ENCODE assay signal across 18 cellular contexts in genomic region chr6:123997223-123997622, GRCh38.
DNase-seq lines count a peak whose midpoint lies in the region; ATAC-seq lines count a peak whose summit lies in the region.
"Had no signal": no experiment of that assay in that cellular context is flagged by ENCODE, and none has a peak within 500 bp of the region (broad histone marks: within the 10 kb centered on the region; RNA-seq: fewer than 3 reads in every experiment).

No MANE protein-coding gene starts in this region.

- no peaks in the 10 kb centered on the region for H3K36me3 Mint-ChIP-seq in activated CD4-positive, alpha-beta T cell treated with anti-CD3 and anti-CD28 coated beads, Interleukin-2, amount 10 ng/mL, durations not matched to agents 24 days and 14 days (ENCODE audit: low read depth)
- no peaks in the 10 kb centered on the region for H3K36me3 Mint-ChIP-seq in T-helper 2 cell treated with Interferon-gamma antibody and Interleukin-4, amounts not matched to agents 5 μg/mL and 100 μg/mL, for 36 hours (ENCODE audit: low read depth)
- H3K36me3 Mint-ChIP-seq: activated naive CD4-positive, alpha-beta T cell treated with anti-CD3 and anti-CD28 coated beads, Interleukin-2, amount 50 U/mL, for 24 hours; brain had no signal

- H3K9me3 Mint-ChIP-seq in activated CD4-positive, alpha-beta T cell treated with anti-CD3 and anti-CD28 coated beads, Interleukin-2, amount 10 ng/mL, durations not matched to agents 24 days and 14 days, result no peaks in the 10 kb centered on the region
- no peaks in the 10 kb centered on the region for H3K9me3 Mint-ChIP-seq in T-helper 2 cell treated with Interferon-gamma antibody and Interleukin-4, amounts not matched to agents 5 μg/mL and 100 μg/mL, for 36 hours
- H3K9me3 Mint-ChIP-seq: activated CD4-positive, alpha-beta T cell treated with anti-CD3 and anti-CD28 coated beads, Interleukin-2, amount 10 ng/mL, durations not matched to agents 7 days and 5 days; activated naive CD4-positive, alpha-beta T cell treated with anti-CD3 and anti-CD28 coated beads, Interleukin-2, amount 50 U/mL, for 24 hours; brain; nephron progenitor cell had no signal

- H3K27me3 Mint-ChIP-seq in activated CD4-positive, alpha-beta T cell treated with anti-CD3 and anti-CD28 coated beads, Interleukin-2, amount 10 ng/mL, durations not matched to agents 24 days and 14 days, result no peaks in the 10 kb centered on the region
- H3K27me3 Mint-ChIP-seq in T-helper 2 cell treated with Interferon-gamma antibody and Interleukin-4, amounts not matched to agents 5 μg/mL and 100 μg/mL, for 36 hours (ENCODE audit: low read depth), result no peaks in the 10 kb centered on the region
- H3K27me3 Mint-ChIP-seq: activated CD4-positive, alpha-beta T cell treated with anti-CD3 and anti-CD28 coated beads, Interleukin-2, amount 10 ng/mL, durations not matched to agents 7 days and 5 days; activated naive CD4-positive, alpha-beta T cell treated with anti-CD3 and anti-CD28 coated beads, Interleukin-2, amount 50 U/mL, for 24 hours; brain had no signal

- H3K4me1 Mint-ChIP-seq in activated CD4-positive, alpha-beta T cell treated with anti-CD3 and anti-CD28 coated beads, Interleukin-2, amount 10 ng/mL, durations not matched to agents 24 days and 14 days, result no peaks in the 10 kb centered on the region
- no peaks in the 10 kb centered on the region for H3K4me1 Mint-ChIP-seq in T-helper 2 cell treated with Interferon-gamma antibody and Interleukin-4, amounts not matched to agents 5 μg/mL and 100 μg/mL, for 36 hours (ENCODE audit: low read depth)
- H3K4me1 Mint-ChIP-seq: activated CD4-positive, alpha-beta T cell treated with anti-CD3 and anti-CD28 coated beads, Interleukin-2, amount 10 ng/mL, durations not matched to agents 7 days and 5 days; activated naive CD4-positive, alpha-beta T cell treated with anti-CD3 and anti-CD28 coated beads, Interleukin-2, amount 50 U/mL, for 24 hours; nephron progenitor cell had no signal

- H3K4me3 Mint-ChIP-seq in activated CD4-positive, alpha-beta T cell treated with anti-CD3 and anti-CD28 coated beads, Interleukin-2, amount 10 ng/mL, durations not matched to agents 24 days and 14 days, result no peak overlapping the region
- H3K4me3 Mint-ChIP-seq in T-helper 2 cell treated with Interferon-gamma antibody and Interleukin-4, amounts not matched to agents 5 μg/mL and 100 μg/mL, for 36 hours, result no peak overlapping the region
- H3K4me3 Mint-ChIP-seq: activated CD4-positive, alpha-beta T cell treated with anti-CD3 and anti-CD28 coated beads, Interleukin-2, amount 10 ng/mL, durations not matched to agents 7 days and 5 days; activated naive CD4-positive, alpha-beta T cell treated with anti-CD3 and anti-CD28 coated beads, Interleukin-2, amount 50 U/mL, for 24 hours; brain; nephron progenitor cell had no signal

- no peak for ATAC-seq in HG03520 (IDR thresholded peaks at IDR 0.05; ENCODE audit: unreplicated experiment)

- intact Hi-C loops in activated CD4-positive, alpha-beta T cell treated with anti-CD3 and anti-CD28 coated beads, Interleukin-2, amount 10 ng/mL, durations not matched to agents 24 days and 14 days (cut with micrococcal nuclease), result no loop called here

- H3K27ac Mint-ChIP-seq in activated CD4-positive, alpha-beta T cell treated with anti-CD3 and anti-CD28 coated beads, Interleukin-2, amount 10 ng/mL, durations not matched to agents 24 days and 14 days, result no peak overlapping the region
- H3K27ac Mint-ChIP-seq in T-helper 2 cell treated with Interferon-gamma antibody and Interleukin-4, amounts not matched to agents 5 μg/mL and 100 μg/mL, for 36 hours, result no peak overlapping the region
- H3K27ac Mint-ChIP-seq: activated CD4-positive, alpha-beta T cell treated with anti-CD3 and anti-CD28 coated beads, Interleukin-2, amount 10 ng/mL, durations not matched to agents 7 days and 5 days; activated naive CD4-positive, alpha-beta T cell treated with anti-CD3 and anti-CD28 coated beads, Interleukin-2, amount 50 U/mL, for 24 hours; nephron progenitor cell had no signal

- DNase-seq in DMS79 treated with DMSO at 0.1 percent for 48 hours (lab: John Stamatoyannopoulos, UW) (peak; percentile 77), NCI-H1436 (lab: John Stamatoyannopoulos, UW) (peak; percentile 94), NCI-H345 (lab: John Stamatoyannopoulos, UW) (peak; percentile 93), SK-N-DZ (ENCODE audit: low spot score) (peak; percentile 7), middle frontal gyrus (ENCODE audit: extremely low spot score, low spot score) (no peak)
- DNase-seq in activated CD4-positive, alpha-beta T cell treated with anti-CD3 and anti-CD28 coated beads, Interleukin-2, amount 10 ng/mL, durations not matched to agents 24 days and 14 days, result no peak
- no peak for DNase-seq in T-helper 2 cell treated with Interferon-gamma antibody and Interleukin-4, amounts not matched to agents 5 μg/mL and 100 μg/mL, for 36 hours (ENCODE audit: low spot score)
- DNase-seq: activated CD4-positive, alpha-beta T cell treated with anti-CD3 and anti-CD28 coated beads, Interleukin-2, amount 10 ng/mL, durations not matched to agents 7 days and 5 days; Calu3; glutamatergic neuron; mesenchymal stem cell; MM.1S; nephron progenitor cell; psoas muscle; tibial artery had no signal

Comparison
In these comparisons a context has a peak if more than half of its experiments do, and no peak if none do; other contexts are left out.
1. DNase-seq: peak in DMS79 treated with DMSO at 0.1 percent for 48 hours (single experiment), NCI-H1436 (single experiment), NCI-H345 (single experiment) and SK-N-DZ (single experiment); none in activated CD4-positive, alpha-beta T cell treated with anti-CD3 and anti-CD28 coated beads, Interleukin-2, amount 10 ng/mL, durations not matched to agents 24 days and 14 days (single experiment), T-helper 2 cell treated with Interferon-gamma antibody and Interleukin-4, amounts not matched to agents 5 μg/mL and 100 μg/mL, for 36 hours (single experiment) and middle frontal gyrus (single experiment).